8 cellular contexts compared by ENCODE assay signal in genomic region chrX:71532078-71532752, GRCh38. TPM values are rescaled to one million over a fixed set of nuclear protein-coding genes. Genes with fewer than 3 reads are reported as not detected.
DNase-seq lines count a peak whose midpoint lies in the region; ATAC-seq and TF ChIP-seq lines count a peak whose summit lies in the region.

No MANE protein-coding gene starts in this region.

- H3K9me3 Mint-ChIP-seq in activated naive CD4-positive, alpha-beta T cell treated with anti-CD3 and anti-CD28 coated beads, Interleukin-2, amount 10 ng/mL, durations not matched to agents 7 days and 5 days = no peaks in the 10 kb centered on the region
- H3K9me3 Mint-ChIP-seq in glutamatergic neuron (ENCODE audit: unreplicated experiment) = peaks cover 10% of the 10 kb centered on the region

- TF ChIP-seq CTCF in glutamatergic neuron (IDR thresholded peaks at IDR 0.05; ENCODE audit: partially characterized antibody, unreplicated experiment) = no peak

- H3K27ac Mint-ChIP-seq in activated naive CD4-positive, alpha-beta T cell treated with anti-CD3 and anti-CD28 coated beads, Interleukin-2, amount 10 ng/mL, durations not matched to agents 7 days and 5 days = peak overlapping the region; percentile 100
- H3K27ac Mint-ChIP-seq in glutamatergic neuron (ENCODE audit: unreplicated experiment) = peak overlapping the region; percentile 97

- peaks cover 25% of the 10 kb centered on the region for H3K36me3 Mint-ChIP-seq in activated naive CD4-positive, alpha-beta T cell treated with anti-CD3 and anti-CD28 coated beads, Interleukin-2, amount 10 ng/mL, durations not matched to agents 7 days and 5 days
- peaks cover 4% of the 10 kb centered on the region for H3K36me3 Mint-ChIP-seq in glutamatergic neuron (ENCODE audit: unreplicated experiment)

- CTCF ChIA-PET in activated naive CD4-positive, alpha-beta T cell treated with anti-CD3 and anti-CD28 coated beads, Interleukin-2, amount 10 ng/mL, durations not matched to agents 7 days and 5 days (lab: Charles Lee) = interaction anchor here (1.3 kb wide), 1 partner anchor 90 kb away, joined by 4 read pairs; no protein-coding TSS in a partner anchor

- DNase-seq in RKO (ENCODE audit: low spot score) (peak; percentile 89), glutamatergic neuron (no peak), putamen (ENCODE audit: low spot score) (peak; percentile 26), NCI-H1436 treated with DMSO at 0.1 percent for 48 hours (lab: John Stamatoyannopoulos, UW) (no peak), NCI-H128 (lab: John Stamatoyannopoulos, UW; ENCODE audit: unreplicated experiment) (no peak)
- peak; percentile 67 for DNase-seq in activated naive CD4-positive, alpha-beta T cell treated with anti-CD3 and anti-CD28 coated beads, Interleukin-2, amount 10 ng/mL, durations not matched to agents 7 days and 5 days

- no peaks in the 10 kb centered on the region for H3K27me3 Mint-ChIP-seq in activated naive CD4-positive, alpha-beta T cell treated with anti-CD3 and anti-CD28 coated beads, Interleukin-2, amount 10 ng/mL, durations not matched to agents 7 days and 5 days
- H3K27me3 Mint-ChIP-seq in glutamatergic neuron (ENCODE audit: unreplicated experiment) = peaks cover 6% of the 10 kb centered on the region

- peak; percentile 21 for ATAC-seq in GM18867 (IDR thresholded peaks at IDR 0.05; ENCODE audit: unreplicated experiment)
- ATAC-seq in HG03097 (IDR thresholded peaks at IDR 0.05; ENCODE audit: low FRiP score, unreplicated experiment) = peak; percentile 6

- peak overlapping the region; percentile 98 for H3K4me3 Mint-ChIP-seq in activated naive CD4-positive, alpha-beta T cell treated with anti-CD3 and anti-CD28 coated beads, Interleukin-2, amount 10 ng/mL, durations not matched to agents 7 days and 5 days
- peak overlapping the region; percentile 97 for H3K4me3 Mint-ChIP-seq in glutamatergic neuron (ENCODE audit: unreplicated experiment)

- peaks cover 21% of the 10 kb centered on the region for H3K4me1 Mint-ChIP-seq in activated naive CD4-positive, alpha-beta T cell treated with anti-CD3 and anti-CD28 coated beads, Interleukin-2, amount 10 ng/mL, durations not matched to agents 7 days and 5 days
- peaks cover 1% of the 10 kb centered on the region for H3K4me1 Mint-ChIP-seq in glutamatergic neuron (ENCODE audit: low read depth, unreplicated experiment)

RNA-seq across cellular contexts. Expression of gene OGT, which starts 0.7 kb away (rescaled TPM):
- total RNA-seq in glutamatergic neuron (ENCODE audit: unreplicated experiment) = 185 TPM

RNA-seq across cellular contexts. Expression of gene GCNA, which starts 46.0 kb away (rescaled TPM):
- 2.5 TPM for total RNA-seq in glutamatergic neuron (ENCODE audit: unreplicated experiment)

Comparison
In these comparisons a context has a peak if more than half of its experiments do, and no peak if none do; other contexts are left out.
1. DNase-seq: peak in RKO (single experiment), activated naive CD4-positive, alpha-beta T cell treated with anti-CD3 and anti-CD28 coated beads, Interleukin-2, amount 10 ng/mL, durations not matched to agents 7 days and 5 days (single experiment) and putamen (single experiment); none in glutamatergic neuron (single experiment), NCI-H1436 treated with DMSO at 0.1 percent for 48 hours (single experiment) and NCI-H128 (single experiment).